In genomic region chr2:97664636-97664970, GRCh38 we compare ENCODE assay signal across 8 cellular contexts.
DNase-seq lines count a peak whose midpoint lies in the region; ATAC-seq, FAIRE-seq and TF ChIP-seq lines count a peak whose summit lies in the region.

No MANE protein-coding gene starts in this region.

- no peaks in the 10 kb centered on the region for H3K9me3 Mint-ChIP-seq in T-helper 1 cell treated with Interleukin-12 subunit alpha and Interleukin-12 subunit beta and Interleukin-4 antibody, amounts not matched to agents 30 μg/mL and 1 μg/mL, for 36 hours

- no peaks in the 10 kb centered on the region for H3K27me3 ChIP-seq in parathyroid adenoma (ENCODE audit: control insufficient read depth, insufficient read depth, low read length)

- H3K36me3 ChIP-seq in parathyroid adenoma (ENCODE audit: control insufficient read depth, insufficient read depth, low read length): no peaks in the 10 kb centered on the region

- H3K9me3 ChIP-seq in parathyroid adenoma (ENCODE audit: control insufficient read depth, low read length): no peaks in the 10 kb centered on the region

- H3K4me3 Mint-ChIP-seq in T-helper 1 cell treated with Interleukin-12 subunit alpha and Interleukin-12 subunit beta and Interleukin-4 antibody, amounts not matched to agents 30 μg/mL and 1 μg/mL, for 36 hours: peak overlapping the region; percentile 87

- peaks cover 10% of the 10 kb centered on the region for H3K36me3 Mint-ChIP-seq in T-helper 1 cell treated with Interleukin-12 subunit alpha and Interleukin-12 subunit beta and Interleukin-4 antibody, amounts not matched to agents 30 μg/mL and 1 μg/mL, for 36 hours (ENCODE audit: low read depth)

- peaks cover 23% of the 10 kb centered on the region for H3K4me1 Mint-ChIP-seq in T-helper 1 cell treated with Interleukin-12 subunit alpha and Interleukin-12 subunit beta and Interleukin-4 antibody, amounts not matched to agents 30 μg/mL and 1 μg/mL, for 36 hours (ENCODE audit: low read depth)

- peak overlapping the region; percentile 67 for H3K4me3 ChIP-seq in epithelial cell of esophagus (ENCODE audit: low read length)
- H3K4me3 ChIP-seq in parathyroid adenoma (ENCODE audit: low read depth, low read length): peak overlapping the region; percentile 67

- H3K27ac Mint-ChIP-seq in T-helper 1 cell treated with Interleukin-12 subunit alpha and Interleukin-12 subunit beta and Interleukin-4 antibody, amounts not matched to agents 30 μg/mL and 1 μg/mL, for 36 hours: peak overlapping the region; percentile 94

- H3K27me3 Mint-ChIP-seq in T-helper 1 cell treated with Interleukin-12 subunit alpha and Interleukin-12 subunit beta and Interleukin-4 antibody, amounts not matched to agents 30 μg/mL and 1 μg/mL, for 36 hours (ENCODE audit: low read depth): no peaks in the 10 kb centered on the region

- no peaks in the 10 kb centered on the region for H3K79me2 ChIP-seq in parathyroid adenoma

- H3K4me2 ChIP-seq in parathyroid adenoma (ENCODE audit: low read length): peak overlapping the region; percentile 68

- H3K9ac ChIP-seq in parathyroid adenoma: no peak overlapping the region

- peak overlapping the region; percentile 85 for H3K27ac ChIP-seq in parathyroid adenoma

- ATAC-seq in HG03159 (IDR thresholded peaks at IDR 0.05; ENCODE audit: unreplicated experiment): no peak

- H3K4me1 ChIP-seq in parathyroid adenoma: peaks cover 8% of the 10 kb centered on the region

- H2AFZ ChIP-seq in parathyroid adenoma: peak overlapping the region; percentile 74

- DNase-seq in T-helper 1 cell: no peak
- peak; percentile 60 for DNase-seq in RKO (ENCODE audit: low spot score)
- DNase-seq in epithelial cell of esophagus (ENCODE audit: low read depth): no peak
- DNase-seq in DMS114 treated with DMSO at 0.1 percent for 48 hours (lab: John Stamatoyannopoulos, UW; ENCODE audit: unreplicated experiment): no peak
- no peak for DNase-seq in GM19239 (ENCODE audit: insufficient read length, low spot score)

- FAIRE-seq in GM19239 (lab: Jason Lieb, UNC): no peak

- no peak for TF ChIP-seq CTCF in epithelial cell of esophagus (IDR thresholded peaks at IDR 0.05; ENCODE audit: insufficient read depth, low read depth, low read length, missing control alignments)
- TF ChIP-seq CTCF in parathyroid adenoma (IDR thresholded peaks at IDR 0.05): no peak
